21 cellular contexts compared by ENCODE assay signal in genomic region chr10:114850126-114850525, GRCh38.
"Had no signal": no experiment of that assay in that cellular context is flagged by ENCODE, and none has a peak within 500 bp of the region (broad histone marks: within the 10 kb centered on the region; RNA-seq: fewer than 3 reads in every experiment).

No MANE protein-coding gene starts in this region.

- DNase-seq: Karpas-422, KG1, MG63, NCI-H1092, NCI-H1105 treated with DMSO at 0.1 percent for 48 hours, NCI-H1417 treated with DMSO at 0.1 percent for 48 hours, NCI-H146, NCI-H1694 treated with DMSO at 0.1 percent for 48 hours, NCI-H1930, NCI-H2081, NCI-H2107, NCI-H2171, NCI-H226, NCI-H446, NCI-H510A, NCI-H524 treated with DMSO at 0.1 percent for 48 hours, NCI-H69, NCI-H774, SHP77, SK-N-SH had no signal

- H3K9me3 ChIP-seq: MG63, SK-N-SH had no signal

- H3K4me3 ChIP-seq: MG63 had no signal

- H3K27ac ChIP-seq: RWPE1 had no signal

- H3K9ac ChIP-seq: SK-N-SH had no signal
